Comparison of ENCODE assay signal across 8 cellular contexts in the genomic region with DNA sequence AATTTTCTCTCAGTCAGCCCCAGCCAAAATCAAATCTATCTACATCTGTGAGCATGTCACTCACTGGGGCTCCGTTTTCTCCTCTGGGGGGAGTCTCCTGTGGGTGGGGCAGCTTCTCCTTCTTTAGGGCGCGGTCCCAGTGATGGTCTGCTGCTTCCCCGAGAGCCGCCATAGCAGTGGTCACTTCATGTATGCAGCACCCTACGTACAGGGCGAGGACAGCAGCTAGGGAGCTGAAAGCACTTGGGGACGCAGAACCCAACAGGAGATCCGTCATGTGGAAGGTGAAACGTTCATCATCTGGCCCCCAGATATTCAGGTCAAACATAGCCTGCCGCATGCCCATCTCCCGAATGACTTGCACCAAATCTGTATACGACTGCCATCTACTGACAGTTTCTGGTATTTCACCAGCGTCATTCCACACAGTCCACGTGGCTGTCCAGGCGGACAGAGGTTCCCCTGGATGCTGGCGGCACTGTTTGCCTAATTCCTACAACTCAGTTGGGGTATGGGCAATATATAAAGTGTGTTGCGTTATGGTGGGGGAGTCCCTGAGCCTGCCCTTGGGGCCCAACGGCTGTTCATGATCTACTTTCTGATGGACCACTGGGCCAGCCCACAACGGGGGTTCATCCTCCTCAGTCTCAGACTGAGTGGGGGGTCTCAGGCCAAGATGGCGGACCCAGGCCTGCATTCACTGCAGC.
DNase-seq lines count a peak whose midpoint lies in the region; ATAC-seq, FAIRE-seq and TF ChIP-seq lines count a peak whose summit lies in the region.

No MANE protein-coding gene starts in this region.

- H3K4me1 Mint-ChIP-seq in activated T-helper 2 cell treated with anti-CD3 and anti-CD28 coated beads, Interferon-gamma antibody, Interleukin-2, Interleukin-4, amounts not matched to agents 10 μg/mL and 5 μg/mL and 100 μg/mL, durations not matched to agents 14 hours and 24 hours and 36 hours (ENCODE audit: low read depth): no peaks in the 10 kb centered on the region

- H3K27ac Mint-ChIP-seq in activated T-helper 2 cell treated with anti-CD3 and anti-CD28 coated beads, Interferon-gamma antibody, Interleukin-2, Interleukin-4, amounts not matched to agents 10 μg/mL and 5 μg/mL and 100 μg/mL, durations not matched to agents 14 hours and 24 hours and 36 hours: no peak overlapping the region

- ATAC-seq in HG03175 (IDR thresholded peaks at IDR 0.05; ENCODE audit: unreplicated experiment): peak; percentile 63

- no peak overlapping the region for H3K27ac ChIP-seq in keratinocyte (ENCODE audit: control insufficient read depth, insufficient read depth, low read length)

- no peak overlapping the region for H3K4me2 ChIP-seq in keratinocyte (ENCODE audit: control insufficient read depth, extremely low read depth, insufficient read depth, low read depth, low read length)

- DNase-seq in adipocyte (ENCODE audit: low read depth) (peak; percentile 46), keratinocyte (ENCODE audit: low read depth, low spot score) (no peak), NCI-H2029 (lab: John Stamatoyannopoulos, UW) (no peak), NCI-H1092 (lab: John Stamatoyannopoulos, UW) (no peak), middle frontal gyrus (ENCODE audit: extremely low spot score, low spot score) (no peak)
- DNase-seq in activated T-helper 2 cell treated with anti-CD3 and anti-CD28 coated beads, Interferon-gamma antibody, Interleukin-2, Interleukin-4, amounts not matched to agents 10 μg/mL and 5 μg/mL and 100 μg/mL, durations not matched to agents 14 hours and 24 hours and 36 hours (ENCODE audit: low spot score): no peak

- no peaks in the 10 kb centered on the region for H3K36me3 Mint-ChIP-seq in activated T-helper 2 cell treated with anti-CD3 and anti-CD28 coated beads, Interferon-gamma antibody, Interleukin-2, Interleukin-4, amounts not matched to agents 10 μg/mL and 5 μg/mL and 100 μg/mL, durations not matched to agents 14 hours and 24 hours and 36 hours (ENCODE audit: low read depth)

- H3K4me1 ChIP-seq in adipocyte (ENCODE audit: control insufficient read depth, insufficient read depth, low read length) (no peaks in the 10 kb centered on the region), keratinocyte (ENCODE audit: control insufficient read depth, extremely low read depth, insufficient read depth, low read length) (no peaks in the 10 kb centered on the region)

- intact Hi-C loops in activated T-helper 2 cell treated with anti-CD3 and anti-CD28 coated beads, Interferon-gamma antibody, Interleukin-2, Interleukin-4, amounts not matched to agents 10 μg/mL and 5 μg/mL and 100 μg/mL, durations not matched to agents 14 hours and 24 hours and 36 hours (cut with micrococcal nuclease): no loop called here

- H3K79me2 ChIP-seq in keratinocyte (ENCODE audit: control insufficient read depth, insufficient read depth, low read length): no peaks in the 10 kb centered on the region

- H3K4me3 ChIP-seq in adipocyte (ENCODE audit: low read length) (no peak overlapping the region), keratinocyte (ENCODE audit: control insufficient read depth in 2 of 3, extremely low read depth in 1 of 3, insufficient read depth in 2 of 3, low read depth in 1 of 3, low read length in 3 of 3) (no peak overlapping the region)

- dilution Hi-C loops in keratinocyte (cut with MboI; ENCODE audit: extremely low pct_ligation_motif_present, low sequenced_read_pairs): no loop called here

- H3K9me3 ChIP-seq in adipocyte (ENCODE audit: control insufficient read depth, low read length): no peaks in the 10 kb centered on the region
- no peaks in the 10 kb centered on the region for H3K9me3 ChIP-seq in keratinocyte (ENCODE audit: control insufficient read depth, low read depth, low read length)

- TF ChIP-seq CTCF in GM12873 (IDR thresholded peaks at IDR 0.05; ENCODE audit: insufficient read depth, low read depth, low read length, missing control alignments) (peak; percentile 68), keratinocyte (optimal IDR thresholded peaks at IDR 0.05 in 1 of 3, IDR thresholded peaks at IDR 0.05 in 1 of 3, conservative IDR thresholded peaks at IDR 0.05 in 1 of 3; ENCODE audit: extremely low read depth in 1 of 3, insufficient read depth in 2 of 3, low read length in 3 of 3) (peak; percentile 41 to 68 (median 59))

- H3K9me1 ChIP-seq in keratinocyte (ENCODE audit: control insufficient read depth, extremely low read depth, insufficient read depth, low read length): no peaks in the 10 kb centered on the region

- no peaks in the 10 kb centered on the region for H3K9me3 Mint-ChIP-seq in activated T-helper 2 cell treated with anti-CD3 and anti-CD28 coated beads, Interferon-gamma antibody, Interleukin-2, Interleukin-4, amounts not matched to agents 10 μg/mL and 5 μg/mL and 100 μg/mL, durations not matched to agents 14 hours and 24 hours and 36 hours

- H3K4me3 Mint-ChIP-seq in activated T-helper 2 cell treated with anti-CD3 and anti-CD28 coated beads, Interferon-gamma antibody, Interleukin-2, Interleukin-4, amounts not matched to agents 10 μg/mL and 5 μg/mL and 100 μg/mL, durations not matched to agents 14 hours and 24 hours and 36 hours (ENCODE audit: low read depth): no peak overlapping the region

- no peaks in the 10 kb centered on the region for H3K36me3 ChIP-seq in adipocyte (ENCODE audit: control insufficient read depth, insufficient read depth, low read length, severe bottlenecking)
- no peaks in the 10 kb centered on the region for H3K36me3 ChIP-seq in keratinocyte (ENCODE audit: control insufficient read depth in 2 of 2, extremely low read depth in 1 of 2, insufficient read depth in 2 of 2, low read length in 2 of 2)

- no peak for FAIRE-seq in keratinocyte (lab: Jason Lieb, UNC)

- H3K27me3 ChIP-seq in adipocyte (replicated peaks; ENCODE audit: control insufficient read depth, insufficient read depth, low read length): no peaks in the 10 kb centered on the region
- no peaks in the 10 kb centered on the region for H3K27me3 ChIP-seq in keratinocyte (ENCODE audit: control insufficient read depth, extremely low read depth, insufficient read depth, low read length)

- no peaks in the 10 kb centered on the region for H4K20me1 ChIP-seq in keratinocyte (ENCODE audit: control insufficient read depth, extremely low read depth, insufficient read depth, low read length)

- H2AFZ ChIP-seq in keratinocyte (ENCODE audit: control insufficient read depth, low read length): no peak overlapping the region

- H3K9ac ChIP-seq in adipocyte (ENCODE audit: low read length): no peak overlapping the region
- no peak overlapping the region for H3K9ac ChIP-seq in keratinocyte (ENCODE audit: control insufficient read depth, extremely low read depth, insufficient read depth, low read length)

- no peaks in the 10 kb centered on the region for H3K27me3 Mint-ChIP-seq in activated T-helper 2 cell treated with anti-CD3 and anti-CD28 coated beads, Interferon-gamma antibody, Interleukin-2, Interleukin-4, amounts not matched to agents 10 μg/mL and 5 μg/mL and 100 μg/mL, durations not matched to agents 14 hours and 24 hours and 36 hours (ENCODE audit: low read depth)
